In genomic region chr15:52334491-52335160, GRCh38 we compare ENCODE assay signal across 22 cellular contexts. TPM values are rescaled to one million over a fixed set of nuclear protein-coding genes. Genes with fewer than 3 reads are reported as not detected.
A peak's percentile ranks its signal among the peaks of the same experiment; 100 is the strongest.
DNase-seq lines count a peak whose midpoint lies in the region; ATAC-seq and TF ChIP-seq lines count a peak whose summit lies in the region.
"Had no signal": no experiment of that assay in that cellular context is flagged by ENCODE, and none has a peak within 500 bp of the region (broad histone marks: within the 10 kb centered on the region; RNA-seq: fewer than 3 reads in every experiment).

No MANE protein-coding gene starts in this region.

- H3K79me2 ChIP-seq in hepatocyte, result no peaks in the 10 kb centered on the region

- peaks cover 21% of the 10 kb centered on the region for H3K4me1 Mint-ChIP-seq in activated T-helper 17 cell treated with anti-CD3 and anti-CD28 coated beads, Interleukin-2, amount 50 U/mL, for 72 hours

- H3K27me3 ChIP-seq in hepatocyte (no peaks in the 10 kb centered on the region), heart right ventricle (no peaks in the 10 kb centered on the region)
- H3K27me3 ChIP-seq: heart left ventricle, right atrium auricular region, uterus had no signal

- DNase-seq in AG10803 (ENCODE audit: low read depth) (peak; percentile 58), HPDE6-E6E7 (ENCODE audit: extremely low spot score) (peak; percentile 45), hepatocyte (ENCODE audit: low spot score) (no peak), heart right ventricle (no peak), NCI-H526 treated with DMSO at 0.1 percent for 48 hours (lab: John Stamatoyannopoulos, UW) (no peak)
- DNase-seq in activated CD4-positive, CD25-positive, alpha-beta regulatory T cell treated with anti-CD3 and anti-CD28 coated beads, Interleukin-2, amount 50 U/mL, for 72 hours, result no peak
- no peak for DNase-seq in activated effector memory CD4-positive, alpha-beta T cell treated with Interleukin-2 at 50 U/mL for 16 hours
- DNase-seq: activated CD8-positive, alpha-beta T cell treated with anti-CD3 and anti-CD28 coated beads, Interleukin-2, amount 10 ng/mL, durations not matched to agents 7 days and 5 days; aorta; H9; heart left ventricle; kidney glomerular epithelial cell; midbrain; NCI-H2081; NCI-H526; SW 1271; uterus; WERI-Rb-1 had no signal

- H3K36me3 Mint-ChIP-seq in activated T-helper 17 cell treated with anti-CD3 and anti-CD28 coated beads, Interleukin-2, amount 50 U/mL, for 72 hours (ENCODE audit: low read depth), result peaks cover 61% of the 10 kb centered on the region

- H3K4me3 ChIP-seq in AG10803 (ENCODE audit: low read length), result no peak overlapping the region
- no peak overlapping the region for H3K4me3 ChIP-seq in hepatocyte
- H3K4me3 ChIP-seq in heart right ventricle, result no peak overlapping the region
- H3K4me3 ChIP-seq: heart left ventricle, right atrium auricular region, uterus had no signal

- H3K4me1 ChIP-seq in hepatocyte (ENCODE audit: insufficient read depth), result no peaks in the 10 kb centered on the region
- H3K4me1 ChIP-seq in heart right ventricle, result peaks cover 0 to 15% (median 8%) of the 10 kb centered on the region in 9 donors
- H3K4me1 ChIP-seq: uterus had no signal

- H3K9me3 ChIP-seq in hepatocyte (ENCODE audit: low read depth) (no peaks in the 10 kb centered on the region), heart right ventricle (no peaks in the 10 kb centered on the region)
- H3K9me3 ChIP-seq: heart left ventricle, right atrium auricular region, uterus had no signal

- H3K4me2 ChIP-seq in hepatocyte, result no peak overlapping the region

- H4K20me1 ChIP-seq in hepatocyte (ENCODE audit: insufficient read depth, poor library complexity, severe bottlenecking), result no peaks in the 10 kb centered on the region

- H3K36me3 ChIP-seq in hepatocyte (replicated peaks; ENCODE audit: insufficient read depth, low read depth), result no peaks in the 10 kb centered on the region
- H3K36me3 ChIP-seq in heart right ventricle, result peaks cover 0 to 70% (median 0%) of the 10 kb centered on the region in 9 donors
- H3K36me3 ChIP-seq: uterus, WERI-Rb-1 had no signal

- no peak overlapping the region for H2AFZ ChIP-seq in hepatocyte

- TF ChIP-seq CTCF in AG10803 (conservative IDR thresholded peaks at IDR 0.05; ENCODE audit: low read length) (no peak), hepatocyte (IDR thresholded peaks at IDR 0.05; ENCODE audit: poor library complexity) (no peak), heart right ventricle (IDR thresholded peaks at IDR 0.05) (no peak)

- H3K27ac Mint-ChIP-seq in activated T-helper 17 cell treated with anti-CD3 and anti-CD28 coated beads, Interleukin-2, amount 50 U/mL, for 72 hours, result peak overlapping the region; percentile 49
- H3K27ac Mint-ChIP-seq: activated CD8-positive, alpha-beta T cell treated with anti-CD3 and anti-CD28 coated beads, Interleukin-2, amount 10 ng/mL, durations not matched to agents 7 days and 5 days; dendritic cell treated with granulocyte-macrophage colony-stimulating factor and Interleukin-4, amounts not matched to agents 40 ng/mL and 50 ng/mL, for 4 days; H9 had no signal

- no peaks in the 10 kb centered on the region for H3K9me3 Mint-ChIP-seq in activated T-helper 17 cell treated with anti-CD3 and anti-CD28 coated beads, Interleukin-2, amount 50 U/mL, for 72 hours
- H3K9me3 Mint-ChIP-seq: dendritic cell treated with granulocyte-macrophage colony-stimulating factor and Interleukin-4, amounts not matched to agents 40 ng/mL and 50 ng/mL, for 4 days; H9 had no signal

- no peaks in the 10 kb centered on the region for H3K9me2 ChIP-seq in hepatocyte (replicated peaks; ENCODE audit: insufficient read depth)

- no peaks in the 10 kb centered on the region for H3K27me3 Mint-ChIP-seq in activated T-helper 17 cell treated with anti-CD3 and anti-CD28 coated beads, Interleukin-2, amount 50 U/mL, for 72 hours
- H3K27me3 Mint-ChIP-seq: dendritic cell treated with granulocyte-macrophage colony-stimulating factor and Interleukin-4, amounts not matched to agents 40 ng/mL and 50 ng/mL, for 4 days had no signal

- 79% methylated on average over 3 of the region's 3 CpGs for WGBS in hepatocyte (ENCODE audit: low lambda C conversion rate, missing lambda C conversion rate)
- 80 to 84% methylated on average over 3 of the region's 3 CpGs for WGBS in heart right ventricle, 2 donors

- no peak overlapping the region for H3K4me3 Mint-ChIP-seq in activated T-helper 17 cell treated with anti-CD3 and anti-CD28 coated beads, Interleukin-2, amount 50 U/mL, for 72 hours
- H3K4me3 Mint-ChIP-seq: activated CD8-positive, alpha-beta T cell treated with anti-CD3 and anti-CD28 coated beads, Interleukin-2, amount 10 ng/mL, durations not matched to agents 7 days and 5 days; dendritic cell treated with granulocyte-macrophage colony-stimulating factor and Interleukin-4, amounts not matched to agents 40 ng/mL and 50 ng/mL, for 4 days; H9 had no signal

- intact Hi-C loops in heart right ventricle (cut with DNase I), result loop anchor here in 7 of 10 donors (5.0 to 10.0 kb wide), 9 partner anchors 70 to 400 kb away; partner anchors contain the start of genes ARPP19 (in 2 of the 7) and MYO5A (in 2 of the 7)

- ATAC-seq in activated T-helper 17 cell treated with anti-CD3 and anti-CD28 coated beads, Interleukin-2, amount 50 U/mL, for 72 hours (replicated peaks), result no peak
- ATAC-seq in heart right ventricle, result no peak
- ATAC-seq: activated CD8-positive, alpha-beta T cell treated with anti-CD3 and anti-CD28 coated beads, Interleukin-2, amount 10 ng/mL, durations not matched to agents 7 days and 5 days; heart left ventricle; HepG2 had no signal

- H3K27ac ChIP-seq in hepatocyte (peak overlapping the region; percentile 10), heart right ventricle (no peak overlapping the region)
- H3K27ac ChIP-seq: heart left ventricle, right atrium auricular region, uterus, WERI-Rb-1 had no signal

RNA-seq across cellular contexts. Expression of gene MYO5C, which starts 39.0 kb away (rescaled TPM):
- total RNA-seq in activated T-helper 17 cell treated with anti-CD3 and anti-CD28 coated beads, Interleukin-2, amount 50 U/mL, for 72 hours, result 1 to 10 TPM; 2.3 to 3.0 TPM
- 15.7 and 18.2 TPM in 2 replicates for total RNA-seq in hepatocyte
- polyA plus RNA-seq in hepatocyte, result 6.7 and 10.2 TPM in 2 replicates
- total RNA-seq in heart right ventricle, result 1 to 10 TPM in 9 of 10 donors, under 1 TPM in 1; 0.85 to 3.5 (median 2.3) TPM
- 1 to 10 TPM in 1 of 2 donors, under 1 TPM in 1; 0.75 to 1.8 TPM for polyA plus RNA-seq in heart right ventricle

Comparison
In these comparisons a context has a peak if more than half of its experiments do, and no peak if none do; other contexts are left out.
1. DNase-seq: peak in AG10803 (single experiment) and HPDE6-E6E7 (single experiment); none in hepatocyte (single experiment), heart right ventricle (0 of 2), activated CD4-positive, CD25-positive, alpha-beta regulatory T cell treated with anti-CD3 and anti-CD28 coated beads, Interleukin-2, amount 50 U/mL, for 72 hours (single experiment), activated effector memory CD4-positive, alpha-beta T cell treated with Interleukin-2 at 50 U/mL for 16 hours (single experiment) and NCI-H526 treated with DMSO at 0.1 percent for 48 hours (single experiment).